ENCODE assay signal across 1 cellular context in the genomic region with DNA sequence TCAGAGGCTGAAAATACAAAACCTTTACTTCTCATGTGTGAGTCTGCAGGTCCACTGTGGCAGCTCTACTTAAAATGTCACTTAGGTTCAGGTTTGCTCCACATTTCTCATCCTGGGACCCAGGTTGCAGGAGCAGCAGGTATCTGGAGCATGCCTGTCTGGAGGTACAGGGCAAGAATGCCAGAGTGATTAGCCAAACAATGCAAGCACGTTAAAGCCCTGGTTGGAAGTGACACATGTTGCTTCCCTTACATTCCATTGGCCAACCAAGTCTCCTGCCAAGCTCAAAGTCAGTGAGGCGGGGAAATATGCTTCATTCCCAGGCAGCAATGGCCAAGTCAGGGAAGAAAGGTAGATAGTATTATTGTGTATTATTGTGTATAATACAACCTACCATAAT.
A peak's percentile ranks its signal among the peaks of the same experiment; 100 is the strongest.
TF ChIP-seq lines count a peak whose summit lies in the region.

No MANE protein-coding gene starts in this region.

TF ChIP-seq in GM23338, 12 proteins besides CTCF, POLR2A, EP300 and RAD21 (continued from another document):
- TF ChIP-seq, protein P1, sequence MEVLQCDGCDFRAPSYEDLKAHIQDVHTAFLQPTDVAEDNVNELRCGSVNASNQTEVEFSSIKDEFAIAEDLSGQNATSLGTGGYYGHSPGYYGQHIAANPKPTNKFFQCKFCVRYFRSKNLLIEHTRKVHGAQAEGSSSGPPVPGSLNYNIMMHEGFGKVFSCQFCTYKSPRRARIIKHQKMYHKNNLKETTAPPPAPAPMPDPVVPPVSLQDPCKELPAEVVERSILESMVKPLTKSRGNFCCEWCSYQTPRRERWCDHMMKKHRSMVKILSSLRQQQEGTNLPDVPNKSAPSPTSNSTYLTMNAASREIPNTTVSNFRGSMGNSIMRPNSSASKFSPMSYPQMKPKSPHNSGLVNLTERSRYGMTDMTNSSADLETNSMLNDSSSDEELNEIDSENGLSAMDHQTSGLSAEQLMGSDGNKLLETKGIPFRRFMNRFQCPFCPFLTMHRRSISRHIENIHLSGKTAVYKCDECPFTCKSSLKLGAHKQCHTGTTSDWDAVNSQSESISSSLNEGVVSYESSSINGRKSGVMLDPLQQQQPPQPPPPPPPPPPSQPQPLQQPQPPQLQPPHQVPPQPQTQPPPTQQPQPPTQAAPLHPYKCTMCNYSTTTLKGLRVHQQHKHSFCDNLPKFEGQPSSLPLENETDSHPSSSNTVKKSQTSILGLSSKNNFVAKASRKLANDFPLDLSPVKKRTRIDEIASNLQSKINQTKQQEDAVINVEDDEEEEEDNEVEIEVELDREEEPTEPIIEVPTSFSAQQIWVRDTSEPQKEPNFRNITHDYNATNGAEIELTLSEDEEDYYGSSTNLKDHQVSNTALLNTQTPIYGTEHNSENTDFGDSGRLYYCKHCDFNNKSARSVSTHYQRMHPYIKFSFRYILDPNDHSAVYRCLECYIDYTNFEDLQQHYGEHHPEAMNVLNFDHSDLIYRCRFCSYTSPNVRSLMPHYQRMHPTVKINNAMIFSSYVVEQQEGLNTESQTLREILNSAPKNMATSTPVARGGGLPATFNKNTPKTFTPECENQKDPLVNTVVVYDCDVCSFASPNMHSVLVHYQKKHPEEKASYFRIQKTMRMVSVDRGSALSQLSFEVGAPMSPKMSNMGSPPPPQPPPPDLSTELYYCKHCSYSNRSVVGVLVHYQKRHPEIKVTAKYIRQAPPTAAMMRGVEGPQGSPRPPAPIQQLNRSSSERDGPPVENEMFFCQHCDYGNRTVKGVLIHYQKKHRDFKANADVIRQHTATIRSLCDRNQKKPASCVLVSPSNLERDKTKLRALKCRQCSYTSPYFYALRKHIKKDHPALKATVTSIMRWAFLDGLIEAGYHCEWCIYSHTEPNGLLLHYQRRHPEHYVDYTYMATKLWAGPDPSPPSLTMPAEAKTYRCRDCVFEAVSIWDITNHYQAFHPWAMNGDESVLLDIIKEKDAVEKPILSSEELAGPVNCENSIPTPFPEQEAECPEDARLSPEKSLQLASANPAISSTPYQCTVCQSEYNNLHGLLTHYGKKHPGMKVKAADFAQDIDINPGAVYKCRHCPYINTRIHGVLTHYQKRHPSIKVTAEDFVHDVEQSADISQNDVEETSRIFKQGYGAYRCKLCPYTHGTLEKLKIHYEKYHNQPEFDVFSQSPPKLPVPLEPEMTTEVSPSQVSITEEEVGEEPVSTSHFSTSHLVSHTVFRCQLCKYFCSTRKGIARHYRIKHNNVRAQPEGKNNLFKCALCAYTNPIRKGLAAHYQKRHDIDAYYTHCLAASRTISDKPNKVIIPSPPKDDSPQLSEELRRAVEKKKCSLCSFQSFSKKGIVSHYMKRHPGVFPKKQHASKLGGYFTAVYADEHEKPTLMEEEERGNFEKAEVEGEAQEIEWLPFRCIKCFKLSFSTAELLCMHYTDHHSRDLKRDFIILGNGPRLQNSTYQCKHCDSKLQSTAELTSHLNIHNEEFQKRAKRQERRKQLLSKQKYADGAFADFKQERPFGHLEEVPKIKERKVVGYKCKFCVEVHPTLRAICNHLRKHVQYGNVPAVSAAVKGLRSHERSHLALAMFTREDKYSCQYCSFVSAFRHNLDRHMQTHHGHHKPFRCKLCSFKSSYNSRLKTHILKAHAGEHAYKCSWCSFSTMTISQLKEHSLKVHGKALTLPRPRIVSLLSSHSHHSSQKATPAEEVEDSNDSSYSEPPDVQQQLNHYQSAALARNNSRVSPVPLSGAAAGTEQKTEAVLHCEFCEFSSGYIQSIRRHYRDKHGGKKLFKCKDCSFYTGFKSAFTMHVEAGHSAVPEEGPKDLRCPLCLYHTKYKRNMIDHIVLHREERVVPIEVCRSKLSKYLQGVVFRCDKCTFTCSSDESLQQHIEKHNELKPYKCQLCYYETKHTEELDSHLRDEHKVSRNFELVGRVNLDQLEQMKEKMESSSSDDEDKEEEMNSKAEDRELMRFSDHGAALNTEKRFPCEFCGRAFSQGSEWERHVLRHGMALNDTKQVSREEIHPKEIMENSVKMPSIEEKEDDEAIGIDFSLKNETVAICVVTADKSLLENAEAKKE (CRISPR knock-in tag; IDR thresholded peaks at IDR 0.05), result peak; percentile 93
- peak; percentile 45; the same call in 1 of the 2 replicates for TF ChIP-seq CREB1 (CRISPR knock-in tag; IDR thresholded peaks at IDR 0.05; ENCODE audit: low read depth)
